8 cellular contexts compared by ENCODE assay signal in genomic region chr19:55117636-55118391, GRCh38. TPM values are rescaled to one million over a fixed set of nuclear protein-coding genes. Genes with fewer than 3 reads are reported as not detected.
DNase-seq lines count a peak whose midpoint lies in the region; ATAC-seq and TF ChIP-seq lines count a peak whose summit lies in the region.

TSS of gene PPP1R12C (minus strand) at chr19:55117637. CDS start at chr19:55117543, 94 bp downstream.

- peak within 1 kb of the TSS; percentile 94 for H3K4me3 ChIP-seq in BE2C (ENCODE audit: low read depth, low read length)
- peak within 1 kb of the TSS; percentile 97 for H3K4me3 ChIP-seq in coronary artery

- H3K27ac ChIP-seq in coronary artery (peak within 1 kb of the TSS; percentile 94 to 97), layer of hippocampus (ENCODE audit: low read depth, low read length) (peak within 1 kb of the TSS; percentile 65)

- peaks cover 28% of the 10 kb centered on the region for H3K4me1 Mint-ChIP-seq in activated CD4-positive, alpha-beta T cell treated with anti-CD3 and anti-CD28 coated beads, Interleukin-2, amount 10 ng/mL, durations not matched to agents 24 days and 14 days

- H3K9me3 Mint-ChIP-seq in activated CD4-positive, alpha-beta T cell treated with anti-CD3 and anti-CD28 coated beads, Interleukin-2, amount 10 ng/mL, durations not matched to agents 24 days and 14 days: no peaks in the 10 kb centered on the region

- peak within 1 kb of the TSS; percentile 91 for H3K27ac Mint-ChIP-seq in activated CD4-positive, alpha-beta T cell treated with anti-CD3 and anti-CD28 coated beads, Interleukin-2, amount 10 ng/mL, durations not matched to agents 24 days and 14 days

- peak; percentile 98 for DNase-seq in BE2C
- DNase-seq in NCI-H526 treated with DMSO at 0.1 percent for 48 hours (lab: John Stamatoyannopoulos, UW): peak; percentile 98
- DNase-seq in activated CD4-positive, alpha-beta T cell treated with anti-CD3 and anti-CD28 coated beads, Interleukin-2, amount 10 ng/mL, durations not matched to agents 24 days and 14 days: peak; percentile 99
- DNase-seq in coronary artery (ENCODE audit: low spot score): peak; percentile 99
- peak; percentile 93 to 96 for DNase-seq in stimulated activated CD4-positive, alpha-beta T cell treated with anti-CD3 and anti-CD28 coated beads, Interleukin-1b, Interleukin-23, amount 100 ng/mL, for 4 hours (ENCODE audit: low read depth in 2 of 2)

- H3K27me3 ChIP-seq in BE2C (peaks cover 25% of the 10 kb centered on the region), layer of hippocampus (ENCODE audit: control insufficient read depth, insufficient read depth, low read length) (no peaks in the 10 kb centered on the region)

- peak; percentile 91 for ATAC-seq in GM19324 (IDR thresholded peaks at IDR 0.05; ENCODE audit: low FRiP score, unreplicated experiment)
- peak; percentile 73 for ATAC-seq in HG03469 (IDR thresholded peaks at IDR 0.05; ENCODE audit: unreplicated experiment)

- no peaks in the 10 kb centered on the region for H3K4me1 ChIP-seq in BE2C

- H3K36me3 Mint-ChIP-seq in activated CD4-positive, alpha-beta T cell treated with anti-CD3 and anti-CD28 coated beads, Interleukin-2, amount 10 ng/mL, durations not matched to agents 24 days and 14 days (ENCODE audit: low read depth): peaks cover 8% of the 10 kb centered on the region

- peaks cover 10% of the 10 kb centered on the region for H3K27me3 Mint-ChIP-seq in activated CD4-positive, alpha-beta T cell treated with anti-CD3 and anti-CD28 coated beads, Interleukin-2, amount 10 ng/mL, durations not matched to agents 24 days and 14 days

- H3K9me3 ChIP-seq in BE2C: no peaks in the 10 kb centered on the region

- intact Hi-C loops in activated CD4-positive, alpha-beta T cell treated with anti-CD3 and anti-CD28 coated beads, Interleukin-2, amount 10 ng/mL, durations not matched to agents 24 days and 14 days (cut with micrococcal nuclease): loop anchor here (1.0 to 5.0 kb wide), 8 partner anchors 37 to 1023 kb away; partner anchors contain the start of genes DNAAF3, FIZ1, KMT5C and LENG9

- H3K4me3 Mint-ChIP-seq in activated CD4-positive, alpha-beta T cell treated with anti-CD3 and anti-CD28 coated beads, Interleukin-2, amount 10 ng/mL, durations not matched to agents 24 days and 14 days: peak within 1 kb of the TSS; percentile 94

- 0 out of 2 replicates have a peak, but pooled peaks cover 2% of the 10 kb centered on the region for H3K36me3 ChIP-seq in BE2C

- TF ChIP-seq CTCF in BE2C (IDR thresholded peaks at IDR 0.05; ENCODE audit: low read depth, low read length) (no peak), coronary artery (IDR thresholded peaks at IDR 0.05) (no peak)

RNA-seq across cellular contexts. Expression of gene PPP1R12C, which starts in this region (rescaled TPM):
- 75.9 TPM for polyA plus RNA-seq in BE2C (2012; ENCODE audit: insufficient read depth, insufficient read length, low read depth)
- 103 and 104 TPM in 2 replicates for total RNA-seq in activated CD4-positive, alpha-beta T cell treated with anti-CD3 and anti-CD28 coated beads, Interleukin-2, amount 10 ng/mL, durations not matched to agents 24 days and 14 days

Comparison
In these comparisons a context has a peak if more than half of its experiments do, and no peak if none do; other contexts are left out.
1. Peak in every context shown above with its lines: DNase-seq, ATAC-seq, H3K4me3 ChIP-seq and H3K27ac ChIP-seq.